In the genomic region with DNA sequence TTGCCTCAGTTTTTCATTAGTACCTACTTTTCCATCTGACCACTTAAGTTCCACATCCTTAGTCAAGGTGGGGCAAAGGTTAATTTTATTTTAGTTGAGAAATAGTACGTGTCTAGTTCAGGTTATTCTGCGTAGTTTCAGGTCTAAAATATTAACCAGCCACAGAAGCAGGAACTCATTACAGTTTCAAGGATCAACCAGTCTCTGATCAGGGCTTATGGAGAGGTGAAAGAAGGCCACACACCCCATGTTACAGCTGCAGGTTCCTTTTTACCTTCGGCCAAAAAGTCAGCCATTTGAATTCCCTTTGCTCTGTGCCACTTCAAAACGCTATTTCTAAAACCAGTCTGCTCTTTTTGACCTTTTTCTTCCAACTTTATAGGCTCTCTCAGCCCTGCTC, we compare ENCODE assay signal across 1 cellular context.
TF ChIP-seq lines count a peak whose summit lies in the region.

No MANE protein-coding gene starts in this region.

TF ChIP-seq in GM23338, 12 proteins besides CTCF, POLR2A, EP300 and RAD21 (continued from another document):
- TF ChIP-seq ZNF462 (CRISPR knock-in tag; IDR thresholded peaks at IDR 0.05) (no peak), POLR2AphosphoS5 (IDR thresholded peaks at IDR 0.05; ENCODE audit: low read depth) (no peak), ZNF331 (CRISPR knock-in tag; IDR thresholded peaks at IDR 0.05; ENCODE audit: low read depth) (no peak), STAT1 (IDR thresholded peaks at IDR 0.05; ENCODE audit: unreplicated experiment) (no peak), EZH2phosphoT487 (IDR thresholded peaks at IDR 0.05; ENCODE audit: unreplicated experiment) (no peak)
TF ChIP-seq in GM23338: peak in this region for 0.
